Comparison of ENCODE assay signal across 1 cellular context in the genomic region with DNA sequence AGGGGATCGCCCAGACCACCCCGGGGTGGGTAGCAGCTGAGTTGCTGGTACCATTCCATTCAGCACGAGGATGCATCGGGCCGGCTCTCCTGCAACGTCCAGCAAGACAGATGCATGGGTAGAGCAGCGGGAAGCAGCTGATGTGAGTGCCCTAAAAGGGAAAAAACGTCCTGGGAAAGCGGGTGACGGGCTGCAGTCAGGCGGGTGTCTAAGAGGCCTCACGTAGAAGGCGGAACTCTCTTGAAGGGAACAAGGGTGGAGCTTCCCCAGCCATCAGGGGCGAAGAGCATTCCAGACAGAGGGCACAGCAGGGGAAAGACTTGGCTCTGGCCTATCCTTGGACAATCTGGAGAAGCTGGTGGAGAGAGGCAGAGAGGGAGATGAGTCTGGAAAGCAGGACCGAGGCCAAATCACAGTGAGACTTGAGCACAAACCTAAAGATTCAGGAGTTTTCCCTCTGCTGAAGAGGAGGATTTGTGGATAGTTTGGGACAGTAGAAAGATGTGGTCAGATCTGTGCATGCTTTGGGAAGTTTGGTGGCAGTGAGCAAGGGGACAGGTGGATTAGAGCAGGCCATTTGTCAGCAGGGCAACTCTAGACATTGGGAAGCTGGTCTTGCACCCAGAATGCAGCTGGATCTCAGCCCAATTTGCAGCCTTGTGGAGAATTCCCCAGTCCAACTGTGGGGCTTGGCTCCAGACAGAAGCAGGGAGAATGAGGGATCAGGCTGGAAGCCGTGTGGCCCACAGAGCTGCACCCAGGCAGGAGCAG.
TF ChIP-seq lines count a peak whose summit lies in the region.

No MANE protein-coding gene starts in this region.

TF ChIP-seq in H1, 55 proteins besides CTCF, POLR2A, EP300 and RAD21:
- TF ChIP-seq, protein P1, sequence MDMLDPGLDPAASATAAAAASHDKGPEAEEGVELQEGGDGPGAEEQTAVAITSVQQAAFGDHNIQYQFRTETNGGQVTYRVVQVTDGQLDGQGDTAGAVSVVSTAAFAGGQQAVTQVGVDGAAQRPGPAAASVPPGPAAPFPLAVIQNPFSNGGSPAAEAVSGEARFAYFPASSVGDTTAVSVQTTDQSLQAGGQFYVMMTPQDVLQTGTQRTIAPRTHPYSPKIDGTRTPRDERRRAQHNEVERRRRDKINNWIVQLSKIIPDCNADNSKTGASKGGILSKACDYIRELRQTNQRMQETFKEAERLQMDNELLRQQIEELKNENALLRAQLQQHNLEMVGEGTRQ (IDR thresholded peaks at IDR 0.05; ENCODE audit: low read length): no peak
- TF ChIP-seq CHD2 (IDR thresholded peaks at IDR 0.05; ENCODE audit: low read length) (no peak), BACH1 (IDR thresholded peaks at IDR 0.05; ENCODE audit: low read length) (no peak), KDM1A (IDR thresholded peaks at IDR 0.05; ENCODE audit: borderline replicate concordance, low read length) (no peak), JUND (IDR thresholded peaks at IDR 0.05; ENCODE audit: low read length) (no peak), TEAD4 (IDR thresholded peaks at IDR 0.05; ENCODE audit: low read depth, low read length) (no peak), FOSL1 (IDR thresholded peaks at IDR 0.05; ENCODE audit: insufficient read depth, low read depth, low read length) (no peak), SUZ12 (IDR thresholded peaks at IDR 0.05; ENCODE audit: low read length) (no peak)
- TF ChIP-seq, protein P2, sequence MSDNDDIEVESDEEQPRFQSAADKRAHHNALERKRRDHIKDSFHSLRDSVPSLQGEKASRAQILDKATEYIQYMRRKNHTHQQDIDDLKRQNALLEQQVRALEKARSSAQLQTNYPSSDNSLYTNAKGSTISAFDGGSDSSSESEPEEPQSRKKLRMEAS (IDR thresholded peaks at IDR 0.05): no peak
- TF ChIP-seq, protein P3, sequence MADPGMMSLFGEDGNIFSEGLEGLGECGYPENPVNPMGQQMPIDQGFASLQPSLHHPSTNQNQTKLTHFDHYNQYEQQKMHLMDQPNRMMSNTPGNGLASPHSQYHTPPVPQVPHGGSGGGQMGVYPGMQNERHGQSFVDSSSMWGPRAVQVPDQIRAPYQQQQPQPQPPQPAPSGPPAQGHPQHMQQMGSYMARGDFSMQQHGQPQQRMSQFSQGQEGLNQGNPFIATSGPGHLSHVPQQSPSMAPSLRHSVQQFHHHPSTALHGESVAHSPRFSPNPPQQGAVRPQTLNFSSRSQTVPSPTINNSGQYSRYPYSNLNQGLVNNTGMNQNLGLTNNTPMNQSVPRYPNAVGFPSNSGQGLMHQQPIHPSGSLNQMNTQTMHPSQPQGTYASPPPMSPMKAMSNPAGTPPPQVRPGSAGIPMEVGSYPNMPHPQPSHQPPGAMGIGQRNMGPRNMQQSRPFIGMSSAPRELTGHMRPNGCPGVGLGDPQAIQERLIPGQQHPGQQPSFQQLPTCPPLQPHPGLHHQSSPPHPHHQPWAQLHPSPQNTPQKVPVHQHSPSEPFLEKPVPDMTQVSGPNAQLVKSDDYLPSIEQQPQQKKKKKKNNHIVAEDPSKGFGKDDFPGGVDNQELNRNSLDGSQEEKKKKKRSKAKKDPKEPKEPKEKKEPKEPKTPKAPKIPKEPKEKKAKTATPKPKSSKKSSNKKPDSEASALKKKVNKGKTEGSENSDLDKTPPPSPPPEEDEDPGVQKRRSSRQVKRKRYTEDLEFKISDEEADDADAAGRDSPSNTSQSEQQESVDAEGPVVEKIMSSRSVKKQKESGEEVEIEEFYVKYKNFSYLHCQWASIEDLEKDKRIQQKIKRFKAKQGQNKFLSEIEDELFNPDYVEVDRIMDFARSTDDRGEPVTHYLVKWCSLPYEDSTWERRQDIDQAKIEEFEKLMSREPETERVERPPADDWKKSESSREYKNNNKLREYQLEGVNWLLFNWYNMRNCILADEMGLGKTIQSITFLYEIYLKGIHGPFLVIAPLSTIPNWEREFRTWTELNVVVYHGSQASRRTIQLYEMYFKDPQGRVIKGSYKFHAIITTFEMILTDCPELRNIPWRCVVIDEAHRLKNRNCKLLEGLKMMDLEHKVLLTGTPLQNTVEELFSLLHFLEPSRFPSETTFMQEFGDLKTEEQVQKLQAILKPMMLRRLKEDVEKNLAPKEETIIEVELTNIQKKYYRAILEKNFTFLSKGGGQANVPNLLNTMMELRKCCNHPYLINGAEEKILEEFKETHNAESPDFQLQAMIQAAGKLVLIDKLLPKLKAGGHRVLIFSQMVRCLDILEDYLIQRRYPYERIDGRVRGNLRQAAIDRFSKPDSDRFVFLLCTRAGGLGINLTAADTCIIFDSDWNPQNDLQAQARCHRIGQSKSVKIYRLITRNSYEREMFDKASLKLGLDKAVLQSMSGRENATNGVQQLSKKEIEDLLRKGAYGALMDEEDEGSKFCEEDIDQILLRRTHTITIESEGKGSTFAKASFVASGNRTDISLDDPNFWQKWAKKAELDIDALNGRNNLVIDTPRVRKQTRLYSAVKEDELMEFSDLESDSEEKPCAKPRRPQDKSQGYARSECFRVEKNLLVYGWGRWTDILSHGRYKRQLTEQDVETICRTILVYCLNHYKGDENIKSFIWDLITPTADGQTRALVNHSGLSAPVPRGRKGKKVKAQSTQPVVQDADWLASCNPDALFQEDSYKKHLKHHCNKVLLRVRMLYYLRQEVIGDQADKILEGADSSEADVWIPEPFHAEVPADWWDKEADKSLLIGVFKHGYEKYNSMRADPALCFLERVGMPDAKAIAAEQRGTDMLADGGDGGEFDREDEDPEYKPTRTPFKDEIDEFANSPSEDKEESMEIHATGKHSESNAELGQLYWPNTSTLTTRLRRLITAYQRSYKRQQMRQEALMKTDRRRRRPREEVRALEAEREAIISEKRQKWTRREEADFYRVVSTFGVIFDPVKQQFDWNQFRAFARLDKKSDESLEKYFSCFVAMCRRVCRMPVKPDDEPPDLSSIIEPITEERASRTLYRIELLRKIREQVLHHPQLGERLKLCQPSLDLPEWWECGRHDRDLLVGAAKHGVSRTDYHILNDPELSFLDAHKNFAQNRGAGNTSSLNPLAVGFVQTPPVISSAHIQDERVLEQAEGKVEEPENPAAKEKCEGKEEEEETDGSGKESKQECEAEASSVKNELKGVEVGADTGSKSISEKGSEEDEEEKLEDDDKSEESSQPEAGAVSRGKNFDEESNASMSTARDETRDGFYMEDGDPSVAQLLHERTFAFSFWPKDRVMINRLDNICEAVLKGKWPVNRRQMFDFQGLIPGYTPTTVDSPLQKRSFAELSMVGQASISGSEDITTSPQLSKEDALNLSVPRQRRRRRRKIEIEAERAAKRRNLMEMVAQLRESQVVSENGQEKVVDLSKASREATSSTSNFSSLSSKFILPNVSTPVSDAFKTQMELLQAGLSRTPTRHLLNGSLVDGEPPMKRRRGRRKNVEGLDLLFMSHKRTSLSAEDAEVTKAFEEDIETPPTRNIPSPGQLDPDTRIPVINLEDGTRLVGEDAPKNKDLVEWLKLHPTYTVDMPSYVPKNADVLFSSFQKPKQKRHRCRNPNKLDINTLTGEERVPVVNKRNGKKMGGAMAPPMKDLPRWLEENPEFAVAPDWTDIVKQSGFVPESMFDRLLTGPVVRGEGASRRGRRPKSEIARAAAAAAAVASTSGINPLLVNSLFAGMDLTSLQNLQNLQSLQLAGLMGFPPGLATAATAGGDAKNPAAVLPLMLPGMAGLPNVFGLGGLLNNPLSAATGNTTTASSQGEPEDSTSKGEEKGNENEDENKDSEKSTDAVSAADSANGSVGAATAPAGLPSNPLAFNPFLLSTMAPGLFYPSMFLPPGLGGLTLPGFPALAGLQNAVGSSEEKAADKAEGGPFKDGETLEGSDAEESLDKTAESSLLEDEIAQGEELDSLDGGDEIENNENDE (IDR thresholded peaks at IDR 0.05; ENCODE audit: insufficient replicate concordance, low read length): no peak
- TF ChIP-seq, protein P4, sequence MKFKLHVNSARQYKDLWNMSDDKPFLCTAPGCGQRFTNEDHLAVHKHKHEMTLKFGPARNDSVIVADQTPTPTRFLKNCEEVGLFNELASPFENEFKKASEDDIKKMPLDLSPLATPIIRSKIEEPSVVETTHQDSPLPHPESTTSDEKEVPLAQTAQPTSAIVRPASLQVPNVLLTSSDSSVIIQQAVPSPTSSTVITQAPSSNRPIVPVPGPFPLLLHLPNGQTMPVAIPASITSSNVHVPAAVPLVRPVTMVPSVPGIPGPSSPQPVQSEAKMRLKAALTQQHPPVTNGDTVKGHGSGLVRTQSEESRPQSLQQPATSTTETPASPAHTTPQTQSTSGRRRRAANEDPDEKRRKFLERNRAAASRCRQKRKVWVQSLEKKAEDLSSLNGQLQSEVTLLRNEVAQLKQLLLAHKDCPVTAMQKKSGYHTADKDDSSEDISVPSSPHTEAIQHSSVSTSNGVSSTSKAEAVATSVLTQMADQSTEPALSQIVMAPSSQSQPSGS (IDR thresholded peaks at IDR 0.05; ENCODE audit: low read length): no peak
TF ChIP-seq in H1: peak in this region for 0.
